16 cellular contexts compared by ENCODE assay signal in the genomic region with DNA sequence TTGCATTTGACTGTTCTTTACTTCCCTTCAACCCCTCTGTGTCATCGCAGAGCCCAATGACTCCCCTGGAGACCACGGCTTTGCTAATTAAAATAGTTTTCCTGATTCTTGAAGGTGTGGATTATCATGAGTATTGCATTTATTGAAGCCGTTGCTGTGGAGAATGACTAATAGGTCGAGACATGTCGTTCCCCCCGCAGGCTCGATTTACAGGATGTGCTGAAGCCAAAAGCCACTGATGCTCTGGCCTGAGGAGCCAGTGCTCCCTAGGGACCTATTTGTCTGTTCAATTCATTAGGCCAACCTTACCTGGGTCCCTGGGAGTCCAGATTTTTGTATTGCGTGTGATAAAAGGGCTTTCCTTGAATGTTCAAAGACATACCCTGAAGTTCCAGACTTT.
DNase-seq lines count a peak whose midpoint lies in the region; ATAC-seq and TF ChIP-seq lines count a peak whose summit lies in the region.
"Had no signal": no experiment of that assay in that cellular context is flagged by ENCODE, and none has a peak within 500 bp of the region (broad histone marks: within the 10 kb centered on the region; RNA-seq: fewer than 3 reads in every experiment).

No MANE protein-coding gene starts in this region.

- CTCF ChIA-PET in HCT116 (lab: Charles Lee): no interaction called here
- CTCF ChIA-PET in PC-3 (lab: Charles Lee): no interaction called here

- POLR2A ChIA-PET in HCT116 (lab: Charles Lee) (no interaction called here), PC-3 (lab: Charles Lee; ENCODE audit: unreplicated experiment) (no interaction called here)

- H4K20me1 ChIP-seq in HCT116 (ENCODE audit: insufficient read depth): no peaks in the 10 kb centered on the region
- H4K20me1 ChIP-seq in PC-3 (ENCODE audit: low read length): no peaks in the 10 kb centered on the region

- RAD21 ChIA-PET in HCT116 (lab: Charles Lee; ENCODE audit: low non-redundant PET in 1 of 2, low total read pairs in 2 of 2, uncharacterized antibody in 2 of 2, unreplicated experiment in 2 of 2): no interaction called here

- no peaks in the 10 kb centered on the region for H3K79me2 ChIP-seq in HCT116 (ENCODE audit: insufficient read depth, low read length)
- H3K79me2 ChIP-seq in PC-3 (ENCODE audit: low read length): no peaks in the 10 kb centered on the region

- no TSS peak for BruUV-seq in HCT116 (replicated peaks; lab: Mats Ljungman, UMichigan)
- BruUV-seq in PC-3 (replicated peaks; lab: Mats Ljungman, UMichigan): no TSS peak

- H3K9me3 ChIP-seq in HCT116 (ENCODE audit: control insufficient read depth in 1 of 2, insufficient read depth in 1 of 2, low read depth in 1 of 2, low read length in 2 of 2): no peaks in the 10 kb centered on the region
- H3K9me3 ChIP-seq in PC-3 (ENCODE audit: low read length): no peaks in the 10 kb centered on the region
- H3K9me3 ChIP-seq: BE2C had no signal

- H3K27ac ChIP-seq in HCT116 (ENCODE audit: low read depth, low read length): no peak overlapping the region
- H3K27ac ChIP-seq in PC-3 (ENCODE audit: low read length): no peak overlapping the region
- H3K27ac ChIP-seq in brain microvascular endothelial cell: no peak overlapping the region
- H3K27ac ChIP-seq: C4-2B, GM23248 had no signal

- DNase-seq in A172 (ENCODE audit: low spot score) (peak; percentile 40), HCT116 (ENCODE audit: low read depth, low spot score) (no peak), PC-3 (peak; percentile 11), myocyte (ENCODE audit: low read depth) (peak; percentile 16), brain microvascular endothelial cell (no peak), GM13976 (ENCODE audit: low spot score) (no peak), GM10266 (ENCODE audit: extremely low spot score) (no peak), OCI-M2 (lab: John Stamatoyannopoulos, UW; ENCODE audit: unreplicated experiment) (no peak)
- DNase-seq: BE2C; CD4-positive, alpha-beta memory T cell; DMS79; EL; GDM1; GM23248; IMR-90 had no signal

- H3K4me3 ChIP-seq in HCT116 (replicated peaks in 1 of 2; ENCODE audit: low read depth in 1 of 2, low read length in 2 of 2) (no peak overlapping the region), PC-3 (ENCODE audit: low read length) (no peak overlapping the region), brain microvascular endothelial cell (ENCODE audit: low read depth, low read length) (no peak overlapping the region)
- H3K4me3 ChIP-seq: GM23248 had no signal

- H3K9ac ChIP-seq in HCT116 (ENCODE audit: low read length) (no peak overlapping the region), PC-3 (ENCODE audit: low read length) (no peak overlapping the region)
- H3K9ac ChIP-seq: GM23248 had no signal

- no peak for TF ChIP-seq RAD21 in HCT116 (IDR thresholded peaks at IDR 0.05; ENCODE audit: low read depth)

- H3K4me2 ChIP-seq in HCT116 (ENCODE audit: low read length): no peak overlapping the region
- H3K4me2 ChIP-seq in PC-3 (ENCODE audit: low read length): no peak overlapping the region

- H2AFZ ChIP-seq in HCT116 (ENCODE audit: low read depth, low read length, poor library complexity, severe bottlenecking) (peak overlapping the region; percentile 2), PC-3 (ENCODE audit: low read length) (no peak overlapping the region)
- H2AFZ ChIP-seq: GM23248 had no signal

- no peaks in the 10 kb centered on the region for H3K27me3 ChIP-seq in HCT116 (ENCODE audit: insufficient read depth, low read length)
- 0 out of 2 replicates have a peak, but pooled peaks cover 4% of the 10 kb centered on the region for H3K27me3 ChIP-seq in PC-3 (ENCODE audit: low read length)
- no peaks in the 10 kb centered on the region for H3K27me3 ChIP-seq in brain microvascular endothelial cell (replicated peaks)
- H3K27me3 ChIP-seq: BE2C had no signal

- intact Hi-C loops in HCT116 (cut with micrococcal nuclease) (no loop called here), PC-3 (cut with micrococcal nuclease) (no loop called here)

- ATAC-seq in HCT116 (peak; percentile 70), PC-3 (no peak)

- TF ChIP-seq CTCF in HCT116 (IDR thresholded peaks at IDR 0.05 in 2 of 3, conservative IDR thresholded peaks at IDR 0.05 in 1 of 3; ENCODE audit: borderline replicate concordance in 1 of 3, insufficient read depth in 1 of 3, low read depth in 2 of 3, low read length in 2 of 3): no peak
- no peak for TF ChIP-seq CTCF in PC-3 (conservative IDR thresholded peaks at IDR 0.05; ENCODE audit: low read depth, low read length)
- TF ChIP-seq CTCF in brain microvascular endothelial cell (IDR thresholded peaks at IDR 0.05; ENCODE audit: low read depth, low read length, missing control alignments): no peak
- TF ChIP-seq CTCF in GM13976 (IDR thresholded peaks at IDR 0.05; ENCODE audit: borderline replicate concordance, control extremely low read depth, extremely low read depth, insufficient read depth, missing control alignments): no peak
- no peak for TF ChIP-seq CTCF in GM10266 (IDR thresholded peaks at IDR 0.05; ENCODE audit: control insufficient read depth, insufficient read depth, low read depth, missing control alignments)

- in situ Hi-C loops in brain microvascular endothelial cell (cut with HindIII; ENCODE audit: low pct_ligation_motif_present, low sequenced_read_pairs): no loop called here
- in situ Hi-C loops in GM13976 (cut with MboI; ENCODE audit: low sequenced_read_pairs, unreplicated experiment): no loop called here

- H3K4me1 ChIP-seq in HCT116 (ENCODE audit: control insufficient read depth in 1 of 2, insufficient read depth in 2 of 2, low read length in 2 of 2) (peaks cover 0 to 18% of the 10 kb centered on the region in 2 experiments; a peak in 3 of 4 replicates), PC-3 (ENCODE audit: insufficient read depth, low read length) (no peaks in the 10 kb centered on the region)
- H3K4me1 ChIP-seq: BE2C had no signal

- no peak for TF ChIP-seq POLR2A in HCT116 (IDR thresholded peaks at IDR 0.05; ENCODE audit: borderline replicate concordance, extremely low read depth, insufficient read depth, insufficient read length)

- no peaks in the 10 kb centered on the region for H3K36me3 ChIP-seq in HCT116 (ENCODE audit: control insufficient read depth in 1 of 2, insufficient read depth in 2 of 2, low read length in 2 of 2)
- no peaks in the 10 kb centered on the region for H3K36me3 ChIP-seq in PC-3 (ENCODE audit: low read depth, low read length)
- no peaks in the 10 kb centered on the region for H3K36me3 ChIP-seq in brain microvascular endothelial cell (replicated peaks)
- H3K36me3 ChIP-seq: BE2C had no signal

- no peaks in the 10 kb centered on the region for H3F3A ChIP-seq in PC-3 (ENCODE audit: low read length, unreplicated experiment)

- no peaks in the 10 kb centered on the region for H3K9me2 ChIP-seq in HCT116 (ENCODE audit: insufficient read depth)
- no peaks in the 10 kb centered on the region for H3K9me2 ChIP-seq in PC-3 (replicated peaks; ENCODE audit: low read length)

TF ChIP-seq in HCT116, 20 proteins besides CTCF, POLR2A, EP300 and RAD21:
- TF ChIP-seq ZNF274 (IDR thresholded peaks at IDR 0.05; ENCODE audit: low read depth, low read length): no peak
- TF ChIP-seq SRF (IDR thresholded peaks at IDR 0.05; ENCODE audit: low read depth): no peak
- TF ChIP-seq FOSL1 (IDR thresholded peaks at IDR 0.05; ENCODE audit: low read depth): no peak
- TF ChIP-seq EGR1 (IDR thresholded peaks at IDR 0.05; ENCODE audit: low read depth): no peak
- TF ChIP-seq REST (IDR thresholded peaks at IDR 0.05; ENCODE audit: low read depth): no peak
- no peak for TF ChIP-seq ELF1 (IDR thresholded peaks at IDR 0.05; ENCODE audit: borderline replicate concordance, low read depth)
- TF ChIP-seq EZH2 (IDR thresholded peaks at IDR 0.05): no peak
- TF ChIP-seq, protein P1, sequence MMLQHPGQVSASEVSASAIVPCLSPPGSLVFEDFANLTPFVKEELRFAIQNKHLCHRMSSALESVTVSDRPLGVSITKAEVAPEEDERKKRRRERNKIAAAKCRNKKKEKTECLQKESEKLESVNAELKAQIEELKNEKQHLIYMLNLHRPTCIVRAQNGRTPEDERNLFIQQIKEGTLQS (IDR thresholded peaks at IDR 0.05): no peak
- no peak for TF ChIP-seq TCF7L2 (IDR thresholded peaks at IDR 0.05; ENCODE audit: borderline replicate concordance, extremely low read depth, insufficient read depth, insufficient read length)
- no peak for TF ChIP-seq JUND (IDR thresholded peaks at IDR 0.05)
- no peak for TF ChIP-seq YY1 (IDR thresholded peaks at IDR 0.05; ENCODE audit: extremely low read depth, insufficient replicate concordance, low read depth, low read length)
- TF ChIP-seq CEBPB (IDR thresholded peaks at IDR 0.05; ENCODE audit: low read depth): no peak
- TF ChIP-seq ZFX (IDR thresholded peaks at IDR 0.05): no peak
- TF ChIP-seq EZH2phosphoT487 (IDR thresholded peaks at IDR 0.05; ENCODE audit: borderline replicate concordance): no peak

Comparison
In these comparisons a context has a peak if more than half of its experiments do, and no peak if none do; other contexts are left out.
1. DNase-seq: peak in A172 (single experiment), PC-3 (single experiment) and myocyte (single experiment); none in HCT116 (single experiment), brain microvascular endothelial cell (single experiment), GM13976 (single experiment), GM10266 (single experiment) and OCI-M2 (single experiment).